Comparison of ENCODE assay signal across 1 cellular context in the genomic region with DNA sequence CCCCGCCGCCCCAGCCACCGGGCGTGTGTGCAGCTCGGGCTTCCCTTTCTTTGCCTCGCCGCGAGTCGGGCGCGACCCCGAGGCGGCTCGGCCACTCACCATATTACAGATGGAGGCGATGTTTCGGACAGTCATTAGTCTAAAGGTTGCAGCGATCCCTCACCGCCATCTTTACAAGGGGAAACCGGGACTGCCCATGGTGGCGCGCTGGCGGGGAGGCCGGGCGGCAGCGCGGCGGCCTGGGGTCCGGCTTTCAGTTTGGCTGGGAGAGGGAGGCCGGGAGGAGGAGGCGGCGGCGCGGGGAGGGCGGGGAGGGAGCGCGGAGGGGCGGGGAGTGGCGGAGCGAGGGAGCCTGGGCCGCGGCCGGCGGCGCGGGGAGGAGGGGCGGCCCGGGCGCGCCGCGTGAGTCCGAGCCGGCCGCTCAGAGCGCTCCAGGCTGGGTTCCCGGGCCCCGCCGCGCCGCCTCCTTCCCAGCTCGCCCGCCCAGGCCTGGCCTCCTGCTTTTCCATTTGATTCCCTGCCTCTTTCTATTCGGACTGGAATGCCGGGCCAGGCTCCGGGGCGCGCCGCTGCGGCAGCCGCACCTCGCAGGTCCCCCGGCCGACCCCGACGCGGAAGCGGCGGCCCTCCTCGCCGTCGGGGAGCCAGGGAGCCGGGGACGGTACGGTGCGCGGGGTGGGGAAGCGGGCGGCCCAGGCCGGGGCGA.
TF ChIP-seq lines count a peak whose summit lies in the region.

A gene with protein sequence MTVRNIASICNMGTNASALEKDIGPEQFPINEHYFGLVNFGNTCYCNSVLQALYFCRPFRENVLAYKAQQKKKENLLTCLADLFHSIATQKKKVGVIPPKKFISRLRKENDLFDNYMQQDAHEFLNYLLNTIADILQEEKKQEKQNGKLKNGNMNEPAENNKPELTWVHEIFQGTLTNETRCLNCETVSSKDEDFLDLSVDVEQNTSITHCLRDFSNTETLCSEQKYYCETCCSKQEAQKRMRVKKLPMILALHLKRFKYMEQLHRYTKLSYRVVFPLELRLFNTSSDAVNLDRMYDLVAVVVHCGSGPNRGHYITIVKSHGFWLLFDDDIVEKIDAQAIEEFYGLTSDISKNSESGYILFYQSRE (minus strand): TSS at position 286 of the 706 bp plus-strand sequence. CDS start 151 bp downstream, at position 135.

TF ChIP-seq in WTC11, 78 proteins besides CTCF, POLR2A, EP300 and RAD21 (continued from another document and continues in another):
- TF ChIP-seq, protein P1, sequence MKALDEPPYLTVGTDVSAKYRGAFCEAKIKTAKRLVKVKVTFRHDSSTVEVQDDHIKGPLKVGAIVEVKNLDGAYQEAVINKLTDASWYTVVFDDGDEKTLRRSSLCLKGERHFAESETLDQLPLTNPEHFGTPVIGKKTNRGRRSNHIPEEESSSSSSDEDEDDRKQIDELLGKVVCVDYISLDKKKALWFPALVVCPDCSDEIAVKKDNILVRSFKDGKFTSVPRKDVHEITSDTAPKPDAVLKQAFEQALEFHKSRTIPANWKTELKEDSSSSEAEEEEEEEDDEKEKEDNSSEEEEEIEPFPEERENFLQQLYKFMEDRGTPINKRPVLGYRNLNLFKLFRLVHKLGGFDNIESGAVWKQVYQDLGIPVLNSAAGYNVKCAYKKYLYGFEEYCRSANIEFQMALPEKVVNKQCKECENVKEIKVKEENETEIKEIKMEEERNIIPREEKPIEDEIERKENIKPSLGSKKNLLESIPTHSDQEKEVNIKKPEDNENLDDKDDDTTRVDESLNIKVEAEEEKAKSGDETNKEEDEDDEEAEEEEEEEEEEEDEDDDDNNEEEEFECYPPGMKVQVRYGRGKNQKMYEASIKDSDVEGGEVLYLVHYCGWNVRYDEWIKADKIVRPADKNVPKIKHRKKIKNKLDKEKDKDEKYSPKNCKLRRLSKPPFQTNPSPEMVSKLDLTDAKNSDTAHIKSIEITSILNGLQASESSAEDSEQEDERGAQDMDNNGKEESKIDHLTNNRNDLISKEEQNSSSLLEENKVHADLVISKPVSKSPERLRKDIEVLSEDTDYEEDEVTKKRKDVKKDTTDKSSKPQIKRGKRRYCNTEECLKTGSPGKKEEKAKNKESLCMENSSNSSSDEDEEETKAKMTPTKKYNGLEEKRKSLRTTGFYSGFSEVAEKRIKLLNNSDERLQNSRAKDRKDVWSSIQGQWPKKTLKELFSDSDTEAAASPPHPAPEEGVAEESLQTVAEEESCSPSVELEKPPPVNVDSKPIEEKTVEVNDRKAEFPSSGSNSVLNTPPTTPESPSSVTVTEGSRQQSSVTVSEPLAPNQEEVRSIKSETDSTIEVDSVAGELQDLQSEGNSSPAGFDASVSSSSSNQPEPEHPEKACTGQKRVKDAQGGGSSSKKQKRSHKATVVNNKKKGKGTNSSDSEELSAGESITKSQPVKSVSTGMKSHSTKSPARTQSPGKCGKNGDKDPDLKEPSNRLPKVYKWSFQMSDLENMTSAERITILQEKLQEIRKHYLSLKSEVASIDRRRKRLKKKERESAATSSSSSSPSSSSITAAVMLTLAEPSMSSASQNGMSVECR (CRISPR knock-in tag; IDR thresholded peaks at IDR 0.05; ENCODE audit: borderline replicate concordance), result no peak
- TF ChIP-seq, protein P2, sequence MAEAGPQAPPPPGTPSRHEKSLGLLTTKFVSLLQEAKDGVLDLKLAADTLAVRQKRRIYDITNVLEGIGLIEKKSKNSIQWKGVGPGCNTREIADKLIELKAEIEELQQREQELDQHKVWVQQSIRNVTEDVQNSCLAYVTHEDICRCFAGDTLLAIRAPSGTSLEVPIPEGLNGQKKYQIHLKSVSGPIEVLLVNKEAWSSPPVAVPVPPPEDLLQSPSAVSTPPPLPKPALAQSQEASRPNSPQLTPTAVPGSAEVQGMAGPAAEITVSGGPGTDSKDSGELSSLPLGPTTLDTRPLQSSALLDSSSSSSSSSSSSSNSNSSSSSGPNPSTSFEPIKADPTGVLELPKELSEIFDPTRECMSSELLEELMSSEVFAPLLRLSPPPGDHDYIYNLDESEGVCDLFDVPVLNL (CRISPR knock-in tag; IDR thresholded peaks at IDR 0.05; ENCODE audit: borderline replicate concordance, low read depth), result no peak
- TF ChIP-seq, protein P3, sequence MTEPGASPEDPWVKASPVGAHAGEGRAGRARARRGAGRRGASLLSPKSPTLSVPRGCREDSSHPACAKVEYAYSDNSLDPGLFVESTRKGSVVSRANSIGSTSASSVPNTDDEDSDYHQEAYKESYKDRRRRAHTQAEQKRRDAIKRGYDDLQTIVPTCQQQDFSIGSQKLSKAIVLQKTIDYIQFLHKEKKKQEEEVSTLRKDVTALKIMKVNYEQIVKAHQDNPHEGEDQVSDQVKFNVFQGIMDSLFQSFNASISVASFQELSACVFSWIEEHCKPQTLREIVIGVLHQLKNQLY (CRISPR knock-in tag; IDR thresholded peaks at IDR 0.05), result no peak
- TF ChIP-seq FOXK1 (CRISPR knock-in tag; IDR thresholded peaks at IDR 0.05) (no peak), PRRX2 (CRISPR knock-in tag; IDR thresholded peaks at IDR 0.05) (no peak), KAT7 (CRISPR knock-in tag; IDR thresholded peaks at IDR 0.05; ENCODE audit: borderline replicate concordance) (0 out of 2 replicates have a peak, but pooled peaks have one; percentile 63), IRF2 (CRISPR knock-in tag; IDR thresholded peaks at IDR 0.05; ENCODE audit: borderline replicate concordance, low read depth) (no peak), FOXJ3 (CRISPR knock-in tag; IDR thresholded peaks at IDR 0.05; ENCODE audit: borderline replicate concordance) (no peak), ZNF396 (CRISPR knock-in tag; IDR thresholded peaks at IDR 0.05; ENCODE audit: borderline replicate concordance) (no peak), ETV6 (CRISPR knock-in tag; IDR thresholded peaks at IDR 0.05) (no peak), ELF4 (CRISPR knock-in tag; IDR thresholded peaks at IDR 0.05; ENCODE audit: low read depth) (peak; percentile 77; the same call in 1 of the 2 replicates), NFE2L1 (CRISPR knock-in tag; IDR thresholded peaks at IDR 0.05) (no peak), NFATC4 (CRISPR knock-in tag; IDR thresholded peaks at IDR 0.05) (no peak), SMAD3 (CRISPR knock-in tag; IDR thresholded peaks at IDR 0.05; ENCODE audit: borderline replicate concordance) (no peak), HMGA2 (CRISPR knock-in tag; IDR thresholded peaks at IDR 0.05) (no peak), ZNF263 (CRISPR knock-in tag; IDR thresholded peaks at IDR 0.05; ENCODE audit: low read depth) (no peak), MXD4 (CRISPR knock-in tag; IDR thresholded peaks at IDR 0.05; ENCODE audit: borderline replicate concordance) (no peak), ZBTB21 (CRISPR knock-in tag; IDR thresholded peaks at IDR 0.05; ENCODE audit: borderline replicate concordance) (no peak), ZNF416 (CRISPR knock-in tag; IDR thresholded peaks at IDR 0.05) (no peak), TP53 (CRISPR knock-in tag; IDR thresholded peaks at IDR 0.05) (0 out of 2 replicates have a peak, but pooled peaks have one; percentile 16), RORB (CRISPR knock-in tag; IDR thresholded peaks at IDR 0.05) (no peak), EMX1 (CRISPR knock-in tag; IDR thresholded peaks at IDR 0.05) (no peak), NR1H2 (CRISPR knock-in tag; IDR thresholded peaks at IDR 0.05) (no peak), JUN (CRISPR knock-in tag; IDR thresholded peaks at IDR 0.05) (0 out of 2 replicates have a peak, but pooled peaks have one; percentile 55), SP1 (CRISPR knock-in tag; conservative IDR thresholded peaks at IDR 0.05) (no peak), GRHL2 (CRISPR knock-in tag; IDR thresholded peaks at IDR 0.05; ENCODE audit: insufficient replicate concordance, severe bottlenecking) (no peak), CREB1 (CRISPR knock-in tag; IDR thresholded peaks at IDR 0.05) (no peak), GABPB1 (CRISPR knock-in tag; IDR thresholded peaks at IDR 0.05) (no peak)
- TF ChIP-seq, protein P4, sequence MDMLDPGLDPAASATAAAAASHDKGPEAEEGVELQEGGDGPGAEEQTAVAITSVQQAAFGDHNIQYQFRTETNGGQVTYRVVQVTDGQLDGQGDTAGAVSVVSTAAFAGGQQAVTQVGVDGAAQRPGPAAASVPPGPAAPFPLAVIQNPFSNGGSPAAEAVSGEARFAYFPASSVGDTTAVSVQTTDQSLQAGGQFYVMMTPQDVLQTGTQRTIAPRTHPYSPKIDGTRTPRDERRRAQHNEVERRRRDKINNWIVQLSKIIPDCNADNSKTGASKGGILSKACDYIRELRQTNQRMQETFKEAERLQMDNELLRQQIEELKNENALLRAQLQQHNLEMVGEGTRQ (CRISPR knock-in tag; IDR thresholded peaks at IDR 0.05), result no peak
- TF ChIP-seq, protein P5, sequence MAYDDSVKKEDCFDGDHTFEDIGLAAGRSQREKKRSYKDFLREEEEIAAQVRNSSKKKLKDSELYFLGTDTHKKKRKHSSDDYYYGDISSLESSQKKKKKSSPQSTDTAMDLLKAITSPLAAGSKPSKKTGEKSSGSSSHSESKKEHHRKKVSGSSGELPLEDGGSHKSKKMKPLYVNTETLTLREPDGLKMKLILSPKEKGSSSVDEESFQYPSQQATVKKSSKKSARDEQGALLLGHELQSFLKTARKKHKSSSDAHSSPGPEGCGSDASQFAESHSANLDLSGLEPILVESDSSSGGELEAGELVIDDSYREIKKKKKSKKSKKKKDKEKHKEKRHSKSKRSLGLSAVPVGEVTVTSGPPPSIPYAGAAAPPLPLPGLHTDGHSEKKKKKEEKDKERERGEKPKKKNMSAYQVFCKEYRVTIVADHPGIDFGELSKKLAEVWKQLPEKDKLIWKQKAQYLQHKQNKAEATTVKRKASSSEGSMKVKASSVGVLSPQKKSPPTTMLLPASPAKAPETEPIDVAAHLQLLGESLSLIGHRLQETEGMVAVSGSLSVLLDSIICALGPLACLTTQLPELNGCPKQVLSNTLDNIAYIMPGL (CRISPR knock-in tag; IDR thresholded peaks at IDR 0.05), result 0 out of 2 replicates have a peak, but pooled peaks have one; percentile 39
- TF ChIP-seq, protein P6, sequence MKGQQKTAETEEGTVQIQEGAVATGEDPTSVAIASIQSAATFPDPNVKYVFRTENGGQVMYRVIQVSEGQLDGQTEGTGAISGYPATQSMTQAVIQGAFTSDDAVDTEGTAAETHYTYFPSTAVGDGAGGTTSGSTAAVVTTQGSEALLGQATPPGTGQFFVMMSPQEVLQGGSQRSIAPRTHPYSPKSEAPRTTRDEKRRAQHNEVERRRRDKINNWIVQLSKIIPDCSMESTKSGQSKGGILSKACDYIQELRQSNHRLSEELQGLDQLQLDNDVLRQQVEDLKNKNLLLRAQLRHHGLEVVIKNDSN (CRISPR knock-in tag; IDR thresholded peaks at IDR 0.05), result no peak
- TF ChIP-seq, protein P7, sequence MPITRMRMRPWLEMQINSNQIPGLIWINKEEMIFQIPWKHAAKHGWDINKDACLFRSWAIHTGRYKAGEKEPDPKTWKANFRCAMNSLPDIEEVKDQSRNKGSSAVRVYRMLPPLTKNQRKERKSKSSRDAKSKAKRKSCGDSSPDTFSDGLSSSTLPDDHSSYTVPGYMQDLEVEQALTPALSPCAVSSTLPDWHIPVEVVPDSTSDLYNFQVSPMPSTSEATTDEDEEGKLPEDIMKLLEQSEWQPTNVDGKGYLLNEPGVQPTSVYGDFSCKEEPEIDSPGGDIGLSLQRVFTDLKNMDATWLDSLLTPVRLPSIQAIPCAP (CRISPR knock-in tag; IDR thresholded peaks at IDR 0.05), result no peak
- TF ChIP-seq, protein P8, sequence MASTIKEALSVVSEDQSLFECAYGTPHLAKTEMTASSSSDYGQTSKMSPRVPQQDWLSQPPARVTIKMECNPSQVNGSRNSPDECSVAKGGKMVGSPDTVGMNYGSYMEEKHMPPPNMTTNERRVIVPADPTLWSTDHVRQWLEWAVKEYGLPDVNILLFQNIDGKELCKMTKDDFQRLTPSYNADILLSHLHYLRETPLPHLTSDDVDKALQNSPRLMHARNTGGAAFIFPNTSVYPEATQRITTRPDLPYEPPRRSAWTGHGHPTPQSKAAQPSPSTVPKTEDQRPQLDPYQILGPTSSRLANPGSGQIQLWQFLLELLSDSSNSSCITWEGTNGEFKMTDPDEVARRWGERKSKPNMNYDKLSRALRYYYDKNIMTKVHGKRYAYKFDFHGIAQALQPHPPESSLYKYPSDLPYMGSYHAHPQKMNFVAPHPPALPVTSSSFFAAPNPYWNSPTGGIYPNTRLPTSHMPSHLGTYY (CRISPR knock-in tag; IDR thresholded peaks at IDR 0.05), result no peak
- TF ChIP-seq, protein P9, sequence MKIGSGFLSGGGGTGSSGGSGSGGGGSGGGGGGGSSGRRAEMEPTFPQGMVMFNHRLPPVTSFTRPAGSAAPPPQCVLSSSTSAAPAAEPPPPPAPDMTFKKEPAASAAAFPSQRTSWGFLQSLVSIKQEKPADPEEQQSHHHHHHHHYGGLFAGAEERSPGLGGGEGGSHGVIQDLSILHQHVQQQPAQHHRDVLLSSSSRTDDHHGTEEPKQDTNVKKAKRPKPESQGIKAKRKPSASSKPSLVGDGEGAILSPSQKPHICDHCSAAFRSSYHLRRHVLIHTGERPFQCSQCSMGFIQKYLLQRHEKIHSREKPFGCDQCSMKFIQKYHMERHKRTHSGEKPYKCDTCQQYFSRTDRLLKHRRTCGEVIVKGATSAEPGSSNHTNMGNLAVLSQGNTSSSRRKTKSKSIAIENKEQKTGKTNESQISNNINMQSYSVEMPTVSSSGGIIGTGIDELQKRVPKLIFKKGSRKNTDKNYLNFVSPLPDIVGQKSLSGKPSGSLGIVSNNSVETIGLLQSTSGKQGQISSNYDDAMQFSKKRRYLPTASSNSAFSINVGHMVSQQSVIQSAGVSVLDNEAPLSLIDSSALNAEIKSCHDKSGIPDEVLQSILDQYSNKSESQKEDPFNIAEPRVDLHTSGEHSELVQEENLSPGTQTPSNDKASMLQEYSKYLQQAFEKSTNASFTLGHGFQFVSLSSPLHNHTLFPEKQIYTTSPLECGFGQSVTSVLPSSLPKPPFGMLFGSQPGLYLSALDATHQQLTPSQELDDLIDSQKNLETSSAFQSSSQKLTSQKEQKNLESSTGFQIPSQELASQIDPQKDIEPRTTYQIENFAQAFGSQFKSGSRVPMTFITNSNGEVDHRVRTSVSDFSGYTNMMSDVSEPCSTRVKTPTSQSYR (CRISPR knock-in tag; IDR thresholded peaks at IDR 0.05), result no peak
- TF ChIP-seq, protein P10, sequence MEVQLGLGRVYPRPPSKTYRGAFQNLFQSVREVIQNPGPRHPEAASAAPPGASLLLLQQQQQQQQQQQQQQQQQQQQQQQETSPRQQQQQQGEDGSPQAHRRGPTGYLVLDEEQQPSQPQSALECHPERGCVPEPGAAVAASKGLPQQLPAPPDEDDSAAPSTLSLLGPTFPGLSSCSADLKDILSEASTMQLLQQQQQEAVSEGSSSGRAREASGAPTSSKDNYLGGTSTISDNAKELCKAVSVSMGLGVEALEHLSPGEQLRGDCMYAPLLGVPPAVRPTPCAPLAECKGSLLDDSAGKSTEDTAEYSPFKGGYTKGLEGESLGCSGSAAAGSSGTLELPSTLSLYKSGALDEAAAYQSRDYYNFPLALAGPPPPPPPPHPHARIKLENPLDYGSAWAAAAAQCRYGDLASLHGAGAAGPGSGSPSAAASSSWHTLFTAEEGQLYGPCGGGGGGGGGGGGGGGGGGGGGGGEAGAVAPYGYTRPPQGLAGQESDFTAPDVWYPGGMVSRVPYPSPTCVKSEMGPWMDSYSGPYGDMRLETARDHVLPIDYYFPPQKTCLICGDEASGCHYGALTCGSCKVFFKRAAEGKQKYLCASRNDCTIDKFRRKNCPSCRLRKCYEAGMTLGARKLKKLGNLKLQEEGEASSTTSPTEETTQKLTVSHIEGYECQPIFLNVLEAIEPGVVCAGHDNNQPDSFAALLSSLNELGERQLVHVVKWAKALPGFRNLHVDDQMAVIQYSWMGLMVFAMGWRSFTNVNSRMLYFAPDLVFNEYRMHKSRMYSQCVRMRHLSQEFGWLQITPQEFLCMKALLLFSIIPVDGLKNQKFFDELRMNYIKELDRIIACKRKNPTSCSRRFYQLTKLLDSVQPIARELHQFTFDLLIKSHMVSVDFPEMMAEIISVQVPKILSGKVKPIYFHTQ (CRISPR knock-in tag; IDR thresholded peaks at IDR 0.05), result no peak
